Comparison of ENCODE assay signal across 8 cellular contexts in the genomic region with DNA sequence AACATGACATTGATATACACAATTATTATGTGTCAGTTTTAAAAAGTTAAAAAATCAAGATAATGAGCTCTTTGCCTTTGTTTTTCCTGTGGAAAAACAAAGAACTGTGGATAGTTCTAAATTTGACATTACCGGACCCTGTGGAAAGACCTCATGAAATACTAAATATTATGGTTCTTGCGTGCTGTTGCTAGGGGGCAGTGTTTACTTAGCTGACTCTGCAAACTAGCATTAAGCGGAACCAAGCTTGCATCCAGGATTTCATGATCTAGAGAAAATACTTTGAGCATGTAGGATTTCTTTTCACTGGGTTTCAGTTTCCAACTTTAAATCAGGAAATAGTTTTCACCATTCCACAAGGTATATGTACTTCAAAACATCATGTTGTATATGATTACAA. TPM values are rescaled to one million over a fixed set of nuclear protein-coding genes. Genes with fewer than 3 reads are reported as not detected.
DNase-seq lines count a peak whose midpoint lies in the region; ATAC-seq and TF ChIP-seq lines count a peak whose summit lies in the region.

No MANE protein-coding gene starts in this region.

- H3K9ac ChIP-seq in NT2/D1 (ENCODE audit: insufficient read length, low read depth): no peak overlapping the region

- peaks cover 3% of the 10 kb centered on the region for H3K4me1 ChIP-seq in NT2/D1 (ENCODE audit: insufficient read depth, insufficient read length)
- no peaks in the 10 kb centered on the region for H3K4me1 ChIP-seq in lower lobe of right lung

- H3K27ac ChIP-seq in lower lobe of right lung: no peak overlapping the region

- TF ChIP-seq CTCF in GM12864 (IDR thresholded peaks at IDR 0.05; ENCODE audit: low read depth, low read length, missing control alignments) (peak; percentile 46), choroid plexus epithelial cell (conservative IDR thresholded peaks at IDR 0.05; ENCODE audit: low read depth, low read length) (peak; percentile 51), lower lobe of right lung (IDR thresholded peaks at IDR 0.05) (peak; percentile 38)

- no peaks in the 10 kb centered on the region for H3K9me3 ChIP-seq in NT2/D1 (ENCODE audit: insufficient read depth, low read length)
- no peaks in the 10 kb centered on the region for H3K9me3 ChIP-seq in lower lobe of right lung

- no peaks in the 10 kb centered on the region for H3K36me3 ChIP-seq in NT2/D1 (ENCODE audit: insufficient read depth, insufficient read length, low read length)
- H3K36me3 ChIP-seq in lower lobe of right lung: no peaks in the 10 kb centered on the region

- H3K27me3 ChIP-seq in NT2/D1 (ENCODE audit: insufficient read depth, insufficient read length) (no peaks in the 10 kb centered on the region), lower lobe of right lung (ENCODE audit: low read depth) (no peaks in the 10 kb centered on the region)

- intact Hi-C loops in lower lobe of right lung (cut with DNase I): no loop called here

- ATAC-seq in lower lobe of right lung (peak; percentile 80 to 87), HG03521 (IDR thresholded peaks at IDR 0.05; ENCODE audit: unreplicated experiment) (no peak)

- DNase-seq in GM12864 (ENCODE audit: low read depth): no peak
- peak; percentile 36 for DNase-seq in HuH-7.5 (ENCODE audit: low spot score)
- DNase-seq in NT2/D1 (ENCODE audit: low read depth, low spot score): peak; percentile 40
- DNase-seq in choroid plexus epithelial cell (ENCODE audit: low read depth): peak; percentile 87
- DNase-seq in lower lobe of right lung: no peak
- no peak for DNase-seq in activated T-cell treated with anti-CD3 and anti-CD28 coated beads, Interleukin-2, amount 50 U/mL, for 1 hour
- DNase-seq in stimulated activated CD4-positive, alpha-beta T cell treated with anti-CD3 and anti-CD28 coated beads, Interleukin-4, amount 100 ng/mL, for 4 hours: no peak

- H3K4me3 ChIP-seq in GM12864 (ENCODE audit: low read depth, low read length) (no peak overlapping the region), NT2/D1 (ENCODE audit: insufficient read length, low read depth) (no peak overlapping the region), choroid plexus epithelial cell (ENCODE audit: low read depth, low read length) (no peak overlapping the region), lower lobe of right lung (no peak overlapping the region)

RNA-seq across cellular contexts. Expression of a gene that starts 33.6 kb away (rescaled TPM):
- total RNA-seq in lower lobe of right lung: 13.8 TPM

Comparison
In these comparisons a context has a peak if more than half of its experiments do, and no peak if none do; other contexts are left out.
1. DNase-seq: peak in HuH-7.5 (single experiment), NT2/D1 (single experiment) and choroid plexus epithelial cell (single experiment); none in GM12864 (single experiment), lower lobe of right lung (single experiment), activated T-cell treated with anti-CD3 and anti-CD28 coated beads, Interleukin-2, amount 50 U/mL, for 1 hour (single experiment) and stimulated activated CD4-positive, alpha-beta T cell treated with anti-CD3 and anti-CD28 coated beads, Interleukin-4, amount 100 ng/mL, for 4 hours (0 of 2).
2. Peak in every context shown above with its lines, with median percentiles within 50 percentile points of each other: CTCF ChIP-seq.